In genomic region chr6:1481326-1481725, GRCh38 we compare ENCODE assay signal across 16 cellular contexts.
DNase-seq lines count a peak whose midpoint lies in the region; ATAC-seq and TF ChIP-seq lines count a peak whose summit lies in the region.
"Had no signal": no experiment of that assay in that cellular context is flagged by ENCODE, and none has a peak within 500 bp of the region (broad histone marks: within the 10 kb centered on the region; RNA-seq: fewer than 3 reads in every experiment).

No MANE protein-coding gene starts in this region.

- in situ Hi-C loops in ACHN (cut with HindIII; ENCODE audit: low pct_ligation_motif_present, low pct_unique_long_range_greater_than_20kb, low sequenced_read_pairs): no loop called here
- in situ Hi-C loops in astrocyte of the spinal cord (cut with HindIII; ENCODE audit: low sequenced_read_pairs): no loop called here

- peaks cover 14% of the 10 kb centered on the region for H3K27me3 Mint-ChIP-seq in activated T-helper 17 cell treated with anti-CD3 and anti-CD28 coated beads, Interleukin-2, amount 50 U/mL, for 72 hours
- peaks cover 5% of the 10 kb centered on the region for H3K27me3 Mint-ChIP-seq in T-helper 2 cell treated with Interferon-gamma antibody and Interleukin-4, amounts not matched to agents 5 μg/mL and 100 μg/mL, for 36 hours (ENCODE audit: low read depth)

- no peaks in the 10 kb centered on the region for H3K9me3 Mint-ChIP-seq in activated T-helper 17 cell treated with anti-CD3 and anti-CD28 coated beads, Interleukin-2, amount 50 U/mL, for 72 hours
- no peaks in the 10 kb centered on the region for H3K9me3 Mint-ChIP-seq in T-helper 2 cell treated with Interferon-gamma antibody and Interleukin-4, amounts not matched to agents 5 μg/mL and 100 μg/mL, for 36 hours
- H3K9me3 Mint-ChIP-seq: central memory CD8-positive, alpha-beta T cell; GM23338 had no signal

- H3K27ac Mint-ChIP-seq in activated T-helper 17 cell treated with anti-CD3 and anti-CD28 coated beads, Interleukin-2, amount 50 U/mL, for 72 hours: no peak overlapping the region
- no peak overlapping the region for H3K27ac Mint-ChIP-seq in T-helper 2 cell treated with Interferon-gamma antibody and Interleukin-4, amounts not matched to agents 5 μg/mL and 100 μg/mL, for 36 hours
- H3K27ac Mint-ChIP-seq: GM23338 had no signal

- TF ChIP-seq CTCF in astrocyte of the spinal cord (IDR thresholded peaks at IDR 0.05; ENCODE audit: low read depth, low read length): no peak

- ATAC-seq in activated T-helper 17 cell treated with anti-CD3 and anti-CD28 coated beads, Interleukin-2, amount 50 U/mL, for 72 hours (replicated peaks): no peak
- no peak for ATAC-seq in HG03342 (IDR thresholded peaks at IDR 0.05; ENCODE audit: unreplicated experiment)
- ATAC-seq: GM23338, heart left ventricle, psoas muscle had no signal

- DNase-seq in ACHN (peak; percentile 90), HS-5 (ENCODE audit: low read depth) (peak; percentile 95), astrocyte of the spinal cord (ENCODE audit: low read depth, low spot score) (peak; percentile 71), hepatic stellate cell (ENCODE audit: low spot score) (peak; percentile 30), DMS53 (lab: John Stamatoyannopoulos, UW) (no peak)
- DNase-seq in T-helper 2 cell treated with Interferon-gamma antibody and Interleukin-4, amounts not matched to agents 5 μg/mL and 100 μg/mL, for 36 hours (ENCODE audit: low spot score): no peak
- DNase-seq: heart left ventricle, Kasumi-1, NCI-H2171 treated with DMSO at 0.1 percent for 48 hours, psoas muscle had no signal

- H3K4me1 Mint-ChIP-seq in activated T-helper 17 cell treated with anti-CD3 and anti-CD28 coated beads, Interleukin-2, amount 50 U/mL, for 72 hours: no peaks in the 10 kb centered on the region
- no peaks in the 10 kb centered on the region for H3K4me1 Mint-ChIP-seq in T-helper 2 cell treated with Interferon-gamma antibody and Interleukin-4, amounts not matched to agents 5 μg/mL and 100 μg/mL, for 36 hours (ENCODE audit: low read depth)
- H3K4me1 Mint-ChIP-seq: central memory CD8-positive, alpha-beta T cell; GM23338 had no signal

- no peak overlapping the region for H3K4me3 ChIP-seq in astrocyte of the spinal cord (ENCODE audit: low read depth, low read length)
- H3K4me3 ChIP-seq: BLaER1 treated with 17β-estradiol and CSF1 and Interleukin-3, amounts not matched to agents 10 nM and 100 nM; GM23338; heart left ventricle; psoas muscle; suprapubic skin had no signal

- no peak overlapping the region for H3K4me3 Mint-ChIP-seq in activated T-helper 17 cell treated with anti-CD3 and anti-CD28 coated beads, Interleukin-2, amount 50 U/mL, for 72 hours
- H3K4me3 Mint-ChIP-seq in T-helper 2 cell treated with Interferon-gamma antibody and Interleukin-4, amounts not matched to agents 5 μg/mL and 100 μg/mL, for 36 hours: no peak overlapping the region
- H3K4me3 Mint-ChIP-seq: central memory CD8-positive, alpha-beta T cell; GM23338 had no signal

- H3K36me3 Mint-ChIP-seq in activated T-helper 17 cell treated with anti-CD3 and anti-CD28 coated beads, Interleukin-2, amount 50 U/mL, for 72 hours (ENCODE audit: low read depth): no peaks in the 10 kb centered on the region
- H3K36me3 Mint-ChIP-seq in T-helper 2 cell treated with Interferon-gamma antibody and Interleukin-4, amounts not matched to agents 5 μg/mL and 100 μg/mL, for 36 hours (ENCODE audit: low read depth): no peaks in the 10 kb centered on the region

Comparison
In these comparisons a context has a peak if more than half of its experiments do, and no peak if none do; other contexts are left out.
1. DNase-seq: peak in ACHN (single experiment), HS-5 (single experiment), astrocyte of the spinal cord (single experiment) and hepatic stellate cell (single experiment); none in DMS53 (single experiment) and T-helper 2 cell treated with Interferon-gamma antibody and Interleukin-4, amounts not matched to agents 5 μg/mL and 100 μg/mL, for 36 hours (single experiment).